Comparison of ENCODE assay signal across 2 cellular contexts in the genomic region with DNA sequence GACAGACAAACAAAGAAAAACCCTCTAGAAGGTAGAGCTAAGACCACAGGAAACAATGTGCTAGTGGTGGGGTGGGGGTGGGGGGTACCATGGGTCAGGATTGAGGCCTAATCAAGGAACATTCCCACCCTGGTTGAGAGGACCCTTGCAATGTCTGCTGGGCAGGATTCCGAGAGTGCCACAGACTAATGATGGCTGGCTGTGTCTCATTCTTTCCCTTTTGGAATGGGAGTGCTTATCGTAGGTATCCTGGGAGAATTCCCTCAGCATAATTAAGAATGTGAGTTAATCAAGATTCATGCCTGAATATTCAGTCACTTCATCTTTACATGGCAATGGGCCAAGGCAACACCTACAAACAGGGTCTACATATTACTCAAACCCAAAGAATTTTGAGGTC.
TF ChIP-seq lines count a peak whose summit lies in the region.

No MANE protein-coding gene starts in this region.

TF ChIP-seq in GM23338, 12 proteins besides CTCF, POLR2A, EP300 and RAD21:
- TF ChIP-seq EZH2 (IDR thresholded peaks at IDR 0.05; ENCODE audit: low read depth, unreplicated experiment), result no peak
- TF ChIP-seq NANOG (IDR thresholded peaks at IDR 0.05; ENCODE audit: borderline replicate concordance), result no peak
- TF ChIP-seq STAT1 (IDR thresholded peaks at IDR 0.05; ENCODE audit: unreplicated experiment), result no peak
- no peak for TF ChIP-seq CREB1 (CRISPR knock-in tag; IDR thresholded peaks at IDR 0.05; ENCODE audit: low read depth)
- no peak for TF ChIP-seq ZNF331 (CRISPR knock-in tag; IDR thresholded peaks at IDR 0.05; ENCODE audit: low read depth)
- TF ChIP-seq, protein P1, sequence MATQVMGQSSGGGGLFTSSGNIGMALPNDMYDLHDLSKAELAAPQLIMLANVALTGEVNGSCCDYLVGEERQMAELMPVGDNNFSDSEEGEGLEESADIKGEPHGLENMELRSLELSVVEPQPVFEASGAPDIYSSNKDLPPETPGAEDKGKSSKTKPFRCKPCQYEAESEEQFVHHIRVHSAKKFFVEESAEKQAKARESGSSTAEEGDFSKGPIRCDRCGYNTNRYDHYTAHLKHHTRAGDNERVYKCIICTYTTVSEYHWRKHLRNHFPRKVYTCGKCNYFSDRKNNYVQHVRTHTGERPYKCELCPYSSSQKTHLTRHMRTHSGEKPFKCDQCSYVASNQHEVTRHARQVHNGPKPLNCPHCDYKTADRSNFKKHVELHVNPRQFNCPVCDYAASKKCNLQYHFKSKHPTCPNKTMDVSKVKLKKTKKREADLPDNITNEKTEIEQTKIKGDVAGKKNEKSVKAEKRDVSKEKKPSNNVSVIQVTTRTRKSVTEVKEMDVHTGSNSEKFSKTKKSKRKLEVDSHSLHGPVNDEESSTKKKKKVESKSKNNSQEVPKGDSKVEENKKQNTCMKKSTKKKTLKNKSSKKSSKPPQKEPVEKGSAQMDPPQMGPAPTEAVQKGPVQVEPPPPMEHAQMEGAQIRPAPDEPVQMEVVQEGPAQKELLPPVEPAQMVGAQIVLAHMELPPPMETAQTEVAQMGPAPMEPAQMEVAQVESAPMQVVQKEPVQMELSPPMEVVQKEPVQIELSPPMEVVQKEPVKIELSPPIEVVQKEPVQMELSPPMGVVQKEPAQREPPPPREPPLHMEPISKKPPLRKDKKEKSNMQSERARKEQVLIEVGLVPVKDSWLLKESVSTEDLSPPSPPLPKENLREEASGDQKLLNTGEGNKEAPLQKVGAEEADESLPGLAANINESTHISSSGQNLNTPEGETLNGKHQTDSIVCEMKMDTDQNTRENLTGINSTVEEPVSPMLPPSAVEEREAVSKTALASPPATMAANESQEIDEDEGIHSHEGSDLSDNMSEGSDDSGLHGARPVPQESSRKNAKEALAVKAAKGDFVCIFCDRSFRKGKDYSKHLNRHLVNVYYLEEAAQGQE (IDR thresholded peaks at IDR 0.05; ENCODE audit: unreplicated experiment), result no peak
- TF ChIP-seq ZNF114 (CRISPR knock-in tag; IDR thresholded peaks at IDR 0.05), result no peak
- TF ChIP-seq, protein P2, sequence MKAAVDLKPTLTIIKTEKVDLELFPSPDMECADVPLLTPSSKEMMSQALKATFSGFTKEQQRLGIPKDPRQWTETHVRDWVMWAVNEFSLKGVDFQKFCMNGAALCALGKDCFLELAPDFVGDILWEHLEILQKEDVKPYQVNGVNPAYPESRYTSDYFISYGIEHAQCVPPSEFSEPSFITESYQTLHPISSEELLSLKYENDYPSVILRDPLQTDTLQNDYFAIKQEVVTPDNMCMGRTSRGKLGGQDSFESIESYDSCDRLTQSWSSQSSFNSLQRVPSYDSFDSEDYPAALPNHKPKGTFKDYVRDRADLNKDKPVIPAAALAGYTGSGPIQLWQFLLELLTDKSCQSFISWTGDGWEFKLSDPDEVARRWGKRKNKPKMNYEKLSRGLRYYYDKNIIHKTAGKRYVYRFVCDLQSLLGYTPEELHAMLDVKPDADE (IDR thresholded peaks at IDR 0.05), result no peak
- TF ChIP-seq EZH2phosphoT487 (IDR thresholded peaks at IDR 0.05; ENCODE audit: unreplicated experiment), result no peak
TF ChIP-seq in GM23338: peak in this region for 0.

TF ChIP-seq in K562, 482 proteins besides CTCF, POLR2A, EP300 and RAD21:
- TF ChIP-seq MYNN (IDR thresholded peaks at IDR 0.05) (no peak), MYNN (CRISPR knock-in tag; IDR thresholded peaks at IDR 0.05) (no peak), NFIC (IDR thresholded peaks at IDR 0.05) (peak; percentile 56)
